Comparison of ENCODE assay signal across 19 cellular contexts in the genomic region with DNA sequence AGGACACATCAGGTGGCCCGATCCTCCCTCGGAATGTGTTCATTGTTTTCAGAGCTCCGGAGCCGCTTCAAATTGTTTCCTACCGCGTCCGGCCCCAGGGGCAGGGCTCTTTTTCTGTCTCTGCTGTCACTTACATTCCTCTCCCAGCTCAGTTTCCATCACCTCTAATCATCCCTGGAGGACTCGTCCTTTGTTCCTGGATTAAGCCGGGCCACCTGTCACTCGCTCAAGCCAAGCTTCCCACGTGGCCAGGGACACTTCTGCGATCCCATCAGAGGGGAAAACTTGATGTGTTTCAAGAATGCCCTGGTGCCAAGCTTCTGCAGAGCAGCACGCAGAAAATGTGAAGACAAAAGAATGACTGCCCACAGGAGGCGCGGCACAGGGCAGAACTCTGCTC. TPM values are rescaled to one million over a fixed set of nuclear protein-coding genes. Genes with fewer than 3 reads are reported as not detected.
DNase-seq lines count a peak whose midpoint lies in the region; ATAC-seq and TF ChIP-seq lines count a peak whose summit lies in the region.
"Had no signal": no experiment of that assay in that cellular context is flagged by ENCODE, and none has a peak within 500 bp of the region (broad histone marks: within the 10 kb centered on the region; RNA-seq: fewer than 3 reads in every experiment).

No MANE protein-coding gene starts in this region.

- H3K4me1 ChIP-seq in SJCRH30 = peaks cover 35% of the 10 kb centered on the region
- H3K4me1 ChIP-seq in testis = peaks cover 18% of the 10 kb centered on the region

- H3K27ac ChIP-seq in SJCRH30 (no peak overlapping the region), testis (no peak overlapping the region)

- no peaks in the 10 kb centered on the region for H3K36me3 ChIP-seq in H7 (replicated peaks; ENCODE audit: control insufficient read depth, insufficient read depth, low read length)
- no peaks in the 10 kb centered on the region for H3K36me3 ChIP-seq in SJCRH30
- H3K36me3 ChIP-seq in testis (ENCODE audit: low read depth, missing control alignments) = no peaks in the 10 kb centered on the region

- no peaks in the 10 kb centered on the region for H3K9me3 ChIP-seq in SJCRH30 (replicated peaks)
- H3K9me3 ChIP-seq in testis = no peaks in the 10 kb centered on the region

- ATAC-seq in HG03175 (IDR thresholded peaks at IDR 0.05; ENCODE audit: unreplicated experiment) (no peak), HG03460 (IDR thresholded peaks at IDR 0.05; ENCODE audit: unreplicated experiment) (no peak)
- ATAC-seq: activated CD4-positive, alpha-beta T cell treated with anti-CD3 and anti-CD28 coated beads for 36 hours; esophagus mucosa; HCT116; right cardiac atrium had no signal

- no peak overlapping the region for H3K4me3 ChIP-seq in H7 (ENCODE audit: insufficient read depth, low read depth, low read length)
- no peak overlapping the region for H3K4me3 ChIP-seq in SJCRH30
- no peak overlapping the region for H3K4me3 ChIP-seq in testis

- peak; percentile 54 for DNase-seq in COLO668 (lab: John Stamatoyannopoulos, UW; ENCODE audit: unreplicated experiment)
- peak; percentile 66 for DNase-seq in H7
- peak; percentile 49 to 70 for DNase-seq in SJCRH30
- DNase-seq in iPS-NIHi11 (ENCODE audit: low spot score) = peak; percentile 46
- DNase-seq in glomerular visceral epithelial cell (ENCODE audit: extremely low spot score) = no peak
- no peak for DNase-seq in testis
- DNase-seq: activated CD4-positive, alpha-beta T cell treated with anti-CD3 and anti-CD28 coated beads for 36 hours; activated CD8-positive, alpha-beta memory T cell treated with anti-CD3 and anti-CD28 coated beads, Interleukin-2, amount 50 U/mL, for 4 hours; activated naive CD4-positive, alpha-beta T cell; head of caudate nucleus; NCI-H187 treated with DMSO at 0.1 percent for 48 hours; SIG-M5; stimulated activated CD4-positive, alpha-beta T cell treated with anti-CD3 and anti-CD28 coated beads, Interleukin-2, amount 100 ng/mL, for 24 hours; T-helper 9 cell had no signal

- 78 to 83% methylated on average over 15 of the region's 15 CpGs for WGBS in testis, 2 donors

- TF ChIP-seq POLR2A in testis (IDR thresholded peaks at IDR 0.05) = no peak

- intact Hi-C loops in testis (cut with DNase I; ENCODE audit: low total_unique reads) = loop anchor here (10.0 kb wide), 2 partner anchors 98 to 208 kb away; no protein-coding TSS in a partner anchor

- no peak for TF ChIP-seq CTCF in testis (IDR thresholded peaks at IDR 0.05)

- peaks cover 11% of the 10 kb centered on the region for H3K27me3 ChIP-seq in H7 (ENCODE audit: control insufficient read depth, insufficient read depth, low read length)
- no peaks in the 10 kb centered on the region for H3K27me3 ChIP-seq in SJCRH30
- no peaks in the 10 kb centered on the region for H3K27me3 ChIP-seq in testis

RNA-seq across cellular contexts. Expression of gene IL17D, which starts 13.5 kb away (rescaled TPM):
- total RNA-seq in H7 (2014; rRNA removed; shearing (Covaris generic)) = 0.15 TPM in 1 of 2 replicates, not detected in the other
- 0.56 and 1.4 TPM in 2 replicates for total RNA-seq in SJCRH30 (2014; rRNA removed; shearing (Covaris generic))
- 1 to 10 TPM; 1.6 to 4.8 TPM for total RNA-seq in testis
- 5.3 TPM for polyA plus RNA-seq in testis (ENCODE audit: insufficient read depth, low read depth, low replicate concordance)

RNA-seq across cellular contexts. Expression of gene EEF1AKMT1, which starts 56.8 kb away (rescaled TPM):
- total RNA-seq in H7 (2014; rRNA removed; shearing (Covaris generic)) = 0.96 and 2.6 TPM in 2 replicates
- 4.7 and 4.8 TPM in 2 replicates for total RNA-seq in SJCRH30 (2014; rRNA removed; shearing (Covaris generic))
- total RNA-seq in testis = 1 to 10 TPM; 5.8 to 7.5 TPM
- polyA plus RNA-seq in testis (ENCODE audit: insufficient read depth, low read depth, low replicate concordance) = 8.0 TPM

Comparison
In these comparisons a context has a peak if more than half of its experiments do, and no peak if none do; other contexts are left out.
1. DNase-seq: peak in COLO668 (single experiment), H7 (single experiment), SJCRH30 (2 of 2) and iPS-NIHi11 (single experiment); none in glomerular visceral epithelial cell (single experiment) and testis (single experiment).